35 cellular contexts compared by ENCODE assay signal in genomic region chr12:10115890-10116289, GRCh38. TPM values are rescaled to one million over a fixed set of nuclear protein-coding genes. Genes with fewer than 3 reads are reported as not detected.
"Had no signal": no experiment of that assay in that cellular context is flagged by ENCODE, and none has a peak within 500 bp of the region (broad histone marks: within the 10 kb centered on the region; RNA-seq: fewer than 3 reads in every experiment).

No MANE protein-coding gene starts in this region.

- ATAC-seq: activated CD8-positive, alpha-beta T cell treated with anti-CD3 and anti-CD28 coated beads for 36 hours; activated T-cell treated with anti-CD3 and anti-CD28 coated beads, Interleukin-2, amount 50 U/mL, for 72 hours; activated T-helper 17 cell treated with anti-CD3 and anti-CD28 coated beads, Interleukin-2, amount 50 U/mL, for 72 hours; Panc1 had no signal

- H3K4me2 ChIP-seq: KMS-11 had no signal

- H3K9ac ChIP-seq: KMS-11 had no signal

- H3K4me1 ChIP-seq: SJCRH30 had no signal

- H3K36me3 ChIP-seq: SJCRH30, WERI-Rb-1 had no signal

- DNase-seq: activated CD4-positive, alpha-beta T cell treated with anti-CD3 and anti-CD28 coated beads for 1 hour; activated CD4-positive, alpha-beta T cell treated with anti-CD3 and anti-CD28 coated beads for 48 hours; activated CD4-positive, alpha-beta T cell treated with anti-CD3 and anti-CD28 coated beads, Interleukin-2, amount 50 U/mL, for 4 hours; activated CD4-positive, CD25-positive, alpha-beta regulatory T cell; activated CD8-positive, alpha-beta T cell treated with anti-CD3 and anti-CD28 coated beads for 36 hours; activated effector memory CD4-positive, alpha-beta T cell treated with anti-CD3 and anti-CD28 coated beads, Interleukin-2, amount 50 U/mL, for 16 hours; activated naive CD4-positive, alpha-beta T cell; activated naive CD4-positive, alpha-beta T cell treated with anti-CD3 and anti-CD28 coated beads, Interleukin-2, amount 50 U/mL, for 16 hours; activated naive CD8-positive, alpha-beta T cell treated with anti-CD3 and anti-CD28 coated beads for 36 hours; activated T-cell treated with anti-CD3 and anti-CD28 coated beads, Interleukin-2, amount 50 U/mL, for 1 hour; activated T-cell treated with anti-CD3 and anti-CD28 coated beads, Interleukin-2, amount 50 U/mL, for 72 hours; amniotic stem cell; aorta; MM.1S; MV-4-11; NCI-H1092; NCI-H1436 treated with DMSO at 0.1 percent for 48 hours; NCI-H187 treated with DMSO at 0.1 percent for 48 hours; NCI-H2081; NCI-H345; NCI-H524 treated with DMSO at 0.1 percent for 48 hours; SHP77; SJCRH30; T1000; WERI-Rb-1 had no signal

- H3K27ac ChIP-seq: KMS-11, SJCRH30, SK-N-MC, WERI-Rb-1 had no signal

- H3K27me3 ChIP-seq: SJCRH30 had no signal

- H3K9me3 ChIP-seq: SJCRH30 had no signal

- H3K4me3 ChIP-seq: SJCRH30, SK-N-MC had no signal

RNA-seq across cellular contexts. Expression of gene CLEC7A, which starts 14.1 kb away (rescaled TPM):
- total RNA-seq: activated CD8-positive, alpha-beta memory T cell treated with anti-CD3 and anti-CD28 coated beads for 36 hours; activated CD8-positive, alpha-beta T cell treated with anti-CD3 and anti-CD28 coated beads for 36 hours; activated naive CD8-positive, alpha-beta T cell treated with anti-CD3 and anti-CD28 coated beads for 36 hours; activated T-cell treated with anti-CD3 and anti-CD28 coated beads, Interleukin-2, amount 50 U/mL, for 72 hours; LHCN-M2; NCI-H460; RPMI7951; SJCRH30; T-helper 2 cell treated with Interferon-gamma antibody and Interleukin-4, amounts not matched to agents 100 ng/mL and 5 ng/mL, for 36 hours had no signal

RNA-seq across cellular contexts. Expression of gene CLEC1A, which starts 17.1 kb away (rescaled TPM):
- total RNA-seq: activated CD8-positive, alpha-beta memory T cell treated with anti-CD3 and anti-CD28 coated beads for 36 hours; activated CD8-positive, alpha-beta T cell treated with anti-CD3 and anti-CD28 coated beads for 36 hours; activated naive CD8-positive, alpha-beta T cell treated with anti-CD3 and anti-CD28 coated beads for 36 hours; activated T-cell treated with anti-CD3 and anti-CD28 coated beads, Interleukin-2, amount 50 U/mL, for 72 hours; activated T-helper 17 cell treated with anti-CD3 and anti-CD28 coated beads, Interleukin-2, amount 50 U/mL, for 72 hours; LHCN-M2; NCI-H460; SJCRH30; T-helper 1 cell treated with Interleukin-12 subunit alpha and Interleukin-12 subunit beta and Interleukin-4 antibody, amounts not matched to agents 30 ng/mL and 1 ng/mL, for 36 hours; T-helper 2 cell treated with Interferon-gamma antibody and Interleukin-4, amounts not matched to agents 100 ng/mL and 5 ng/mL, for 36 hours had no signal

RNA-seq across cellular contexts. Expression of gene OLR1, which starts 56.0 kb away (rescaled TPM):
- total RNA-seq: activated CD8-positive, alpha-beta memory T cell treated with anti-CD3 and anti-CD28 coated beads for 36 hours; activated CD8-positive, alpha-beta T cell treated with anti-CD3 and anti-CD28 coated beads for 36 hours; activated naive CD8-positive, alpha-beta T cell treated with anti-CD3 and anti-CD28 coated beads for 36 hours; activated T-cell treated with anti-CD3 and anti-CD28 coated beads, Interleukin-2, amount 50 U/mL, for 72 hours; activated T-helper 17 cell treated with anti-CD3 and anti-CD28 coated beads, Interleukin-2, amount 50 U/mL, for 72 hours; LHCN-M2; NCI-H460; RPMI7951; SJCRH30; T-helper 1 cell treated with Interleukin-12 subunit alpha and Interleukin-12 subunit beta and Interleukin-4 antibody, amounts not matched to agents 30 ng/mL and 1 ng/mL, for 36 hours; T-helper 2 cell treated with Interferon-gamma antibody and Interleukin-4, amounts not matched to agents 100 ng/mL and 5 ng/mL, for 36 hours had no signal
